In genomic region chr3:118128886-118129285, GRCh38 we compare ENCODE assay signal across 26 cellular contexts.
A peak's percentile ranks its signal among the peaks of the same experiment; 100 is the strongest.
DNase-seq lines count a peak whose midpoint lies in the region; ATAC-seq and TF ChIP-seq lines count a peak whose summit lies in the region.
"Had no signal": no experiment of that assay in that cellular context is flagged by ENCODE, and none has a peak within 500 bp of the region (broad histone marks: within the 10 kb centered on the region; RNA-seq: fewer than 3 reads in every experiment).

No MANE protein-coding gene starts in this region.

- H3K27ac ChIP-seq in breast epithelium (no peak overlapping the region), RWPE1 (no peak overlapping the region)
- H3K27ac ChIP-seq: pancreas, SJSA1, stomach had no signal

- no peak overlapping the region for H3K4me3 ChIP-seq in breast epithelium
- H3K4me3 ChIP-seq: pancreas, SJSA1, stomach had no signal

- H3K27me3 Mint-ChIP-seq in MCF 10A (ENCODE audit: insufficient read depth, unreplicated experiment) = no peaks in the 10 kb centered on the region
- H3K27me3 Mint-ChIP-seq in WTC11 (ENCODE audit: low read depth) = no peaks in the 10 kb centered on the region; the same call in 1 of the 2 replicates
- H3K27me3 Mint-ChIP-seq: activated CD4-positive, alpha-beta memory T cell treated with anti-CD3 and anti-CD28 coated beads for 36 hours; naive thymus-derived CD4-positive, alpha-beta T cell had no signal

- CTCF ChIA-PET in MCF 10A (lab: Yijun Ruan, JAX) (interaction anchor here (0.5 kb wide), 1 partner anchor 790 kb away, joined by 3 read pairs; no protein-coding TSS in a partner anchor), RWPE1 (lab: Yijun Ruan, JAX) (no interaction called here), WTC11 (lab: Charles Lee) (no interaction called here)

- ATAC-seq in HG03354 (IDR thresholded peaks at IDR 0.05; ENCODE audit: poor library complexity, severe bottlenecking, unreplicated experiment) = no peak
- ATAC-seq in WTC11 = no peak
- ATAC-seq: naive thymus-derived CD4-positive, alpha-beta T cell; pancreas had no signal

- POLR2A ChIA-PET in MCF 10A (lab: Yijun Ruan, JAX) (no interaction called here), RWPE1 (lab: Yijun Ruan, JAX; ENCODE audit: low non-redundant PET) (no interaction called here), WTC11 (lab: Charles Lee) (no interaction called here)

- no peaks in the 10 kb centered on the region for H3K36me3 ChIP-seq in breast epithelium
- H3K36me3 ChIP-seq: pancreas, SJSA1, stomach had no signal

- no peaks in the 10 kb centered on the region for H3K27me3 ChIP-seq in breast epithelium
- H3K27me3 ChIP-seq: pancreas, SJSA1, stomach had no signal

- BruUV-seq in MCF 10A (replicated peaks; lab: Mats Ljungman, UMichigan) = no TSS peak

- no peak overlapping the region for H3K4me3 Mint-ChIP-seq in MCF 10A (ENCODE audit: unreplicated experiment)
- no peak overlapping the region for H3K4me3 Mint-ChIP-seq in WTC11
- H3K4me3 Mint-ChIP-seq: activated CD4-positive, alpha-beta memory T cell treated with anti-CD3 and anti-CD28 coated beads for 36 hours; CD14-positive monocyte; H9; naive thymus-derived CD4-positive, alpha-beta T cell had no signal

- H3K4me1 Mint-ChIP-seq in MCF 10A (ENCODE audit: insufficient read depth, unreplicated experiment) (peaks cover 13% of the 10 kb centered on the region), WTC11 (no peaks in the 10 kb centered on the region)
- H3K4me1 Mint-ChIP-seq: CD14-positive monocyte; H9; naive thymus-derived CD4-positive, alpha-beta T cell had no signal

- no peak for TF ChIP-seq POLR2A in breast epithelium (IDR thresholded peaks at IDR 0.05)

- intact Hi-C loops in MCF 10A (cut with micrococcal nuclease) = loop anchor here (1.0 kb wide), 1 partner anchor 508 kb away; no protein-coding TSS in a partner anchor
- intact Hi-C loops in breast epithelium (cut with DNase I; ENCODE audit: low total_unique reads) = loop anchor here (5.0 kb wide), 1 partner anchor 1197 kb away; no protein-coding TSS in a partner anchor

- TF ChIP-seq CTCF in MCF 10A (IDR thresholded peaks at IDR 0.05; ENCODE audit: unreplicated experiment) = no peak
- TF ChIP-seq CTCF in breast epithelium (IDR thresholded peaks at IDR 0.05) = no peak
- no peak for TF ChIP-seq CTCF in RWPE1 (conservative IDR thresholded peaks at IDR 0.05; ENCODE audit: low read depth)
- TF ChIP-seq CTCF in WTC11 (IDR thresholded peaks at IDR 0.05) = no peak

- H3K9me3 Mint-ChIP-seq in MCF 10A (ENCODE audit: unreplicated experiment) (no peaks in the 10 kb centered on the region), WTC11 (no peaks in the 10 kb centered on the region)
- H3K9me3 Mint-ChIP-seq: H9 had no signal

- no peaks in the 10 kb centered on the region for H3K9me3 ChIP-seq in breast epithelium
- H3K9me3 ChIP-seq: pancreas, SJSA1, stomach had no signal

- no peaks in the 10 kb centered on the region for H3K36me3 Mint-ChIP-seq in MCF 10A (ENCODE audit: insufficient read depth, unreplicated experiment)
- H3K36me3 Mint-ChIP-seq in WTC11 = no peaks in the 10 kb centered on the region
- H3K36me3 Mint-ChIP-seq: activated CD4-positive, alpha-beta memory T cell treated with anti-CD3 and anti-CD28 coated beads for 36 hours; CD14-positive monocyte; naive thymus-derived CD4-positive, alpha-beta T cell had no signal

- H3K4me1 ChIP-seq in breast epithelium = no peaks in the 10 kb centered on the region
- H3K4me1 ChIP-seq: pancreas, SJSA1, stomach had no signal

- DNase-seq in MCF 10A (ENCODE audit: unreplicated experiment) (peak; percentile 70), breast epithelium (ENCODE audit: low spot score in 2 of 2) (no peak), RWPE1 (ENCODE audit: low spot score) (peak; percentile 56), fibroblast of gingiva (ENCODE audit: low read depth) (peak; percentile 72), OCI-M2 (lab: John Stamatoyannopoulos, UW; ENCODE audit: unreplicated experiment) (no peak), GM19238 (ENCODE audit: insufficient read length, low spot score) (no peak), WTC11 (ENCODE audit: low spot score) (no peak)
- DNase-seq: 8988T; activated CD4-positive, alpha-beta memory T cell treated with anti-CD3 and anti-CD28 coated beads for 36 hours; activated naive CD4-positive, alpha-beta T cell; activated T-cell treated with anti-CD3 and anti-CD28 coated beads for 4 hours; aorta; DMS153; H9; hypothalamus; kidney; MV-4-11; naive thymus-derived CD4-positive, alpha-beta T cell; NCI-H1930; NCI-H526; pancreas; stimulated activated CD4-positive, alpha-beta T cell treated with anti-CD3 and anti-CD28 coated beads, Interleukin-4, amount 100 ng/mL, for 1 hour; stomach had no signal

- H3K27ac Mint-ChIP-seq in MCF 10A (ENCODE audit: low read depth, unreplicated experiment) (no peak overlapping the region), WTC11 (no peak overlapping the region)
- H3K27ac Mint-ChIP-seq: activated CD4-positive, alpha-beta memory T cell treated with anti-CD3 and anti-CD28 coated beads for 36 hours; CD14-positive monocyte; H9; naive thymus-derived CD4-positive, alpha-beta T cell had no signal

TF ChIP-seq in WTC11, 78 proteins besides CTCF, POLR2A, EP300 and RAD21 (continues in another document):
- TF ChIP-seq ZNF219 (CRISPR knock-in tag; IDR thresholded peaks at IDR 0.05; ENCODE audit: borderline replicate concordance) (no peak), PRDM15 (CRISPR knock-in tag; IDR thresholded peaks at IDR 0.05) (no peak), PRRX2 (CRISPR knock-in tag; IDR thresholded peaks at IDR 0.05) (no peak), ZBTB43 (CRISPR knock-in tag; IDR thresholded peaks at IDR 0.05) (no peak), OVOL2 (CRISPR knock-in tag; IDR thresholded peaks at IDR 0.05; ENCODE audit: borderline replicate concordance) (no peak), MXD4 (CRISPR knock-in tag; IDR thresholded peaks at IDR 0.05; ENCODE audit: borderline replicate concordance) (no peak), ELF4 (CRISPR knock-in tag; IDR thresholded peaks at IDR 0.05; ENCODE audit: low read depth) (no peak), ATF3 (CRISPR knock-in tag; conservative IDR thresholded peaks at IDR 0.05) (no peak), FOXK1 (CRISPR knock-in tag; IDR thresholded peaks at IDR 0.05) (no peak), ZNF281 (CRISPR knock-in tag; IDR thresholded peaks at IDR 0.05) (no peak), NR3C1 (CRISPR knock-in tag; conservative IDR thresholded peaks at IDR 0.05; ENCODE audit: low read depth) (no peak)

Comparison
In these comparisons a context has a peak if more than half of its experiments do, and no peak if none do; other contexts are left out.
1. DNase-seq: peak in MCF 10A (single experiment), RWPE1 (single experiment) and fibroblast of gingiva (single experiment); none in breast epithelium (0 of 2), OCI-M2 (single experiment), GM19238 (single experiment) and WTC11 (single experiment).